ENCODE assay signal across 36 cellular contexts in genomic region chr15:60454824-60455223, GRCh38.
"Had no signal": no experiment of that assay in that cellular context is flagged by ENCODE, and none has a peak within 500 bp of the region (broad histone marks: within the 10 kb centered on the region; RNA-seq: fewer than 3 reads in every experiment).

No MANE protein-coding gene starts in this region.

- H3K27me3 Mint-ChIP-seq: activated CD4-positive, alpha-beta memory T cell treated with anti-CD3 and anti-CD28 coated beads, Interleukin-2, amount 10 ng/mL, durations not matched to agents 7 days and 5 days; activated CD4-positive, alpha-beta T cell treated with anti-CD3 and anti-CD28 coated beads for 36 hours; activated CD4-positive, alpha-beta T cell treated with anti-CD3 and anti-CD28 coated beads, Interleukin-2, amount 10 ng/mL, durations not matched to agents 7 days and 5 days; activated CD8-positive, alpha-beta memory T cell treated with anti-CD3 and anti-CD28 coated beads, Interleukin-2, amount 10 ng/mL, durations not matched to agents 7 days and 5 days; activated naive CD8-positive, alpha-beta T cell treated with anti-CD3 and anti-CD28 coated beads for 36 hours; activated T-cell treated with anti-CD3 and anti-CD28 coated beads, Interleukin-2, amount 50 U/mL, for 24 hours; central memory CD8-positive, alpha-beta T cell had no signal

- H3K4me3 Mint-ChIP-seq: activated CD4-positive, alpha-beta memory T cell treated with anti-CD3 and anti-CD28 coated beads, Interleukin-2, amount 10 ng/mL, durations not matched to agents 7 days and 5 days; activated CD4-positive, alpha-beta T cell treated with anti-CD3 and anti-CD28 coated beads for 36 hours; activated CD4-positive, alpha-beta T cell treated with anti-CD3 and anti-CD28 coated beads, Interleukin-2, amount 10 ng/mL, durations not matched to agents 7 days and 5 days; activated CD8-positive, alpha-beta memory T cell treated with anti-CD3 and anti-CD28 coated beads, Interleukin-2, amount 10 ng/mL, durations not matched to agents 7 days and 5 days; activated CD8-positive, alpha-beta T cell treated with anti-CD3 and anti-CD28 coated beads, Interleukin-2, amount 10 ng/mL, durations not matched to agents 7 days and 5 days; activated naive CD4-positive, alpha-beta T cell treated with anti-CD3 and anti-CD28 coated beads for 36 hours; activated naive CD8-positive, alpha-beta T cell treated with anti-CD3 and anti-CD28 coated beads for 36 hours; activated T-cell treated with anti-CD3 and anti-CD28 coated beads, Interleukin-2, amount 50 U/mL, for 24 hours; central memory CD8-positive, alpha-beta T cell; T-helper 1 cell treated with Interleukin-12 subunit alpha and Interleukin-12 subunit beta and Interleukin-4 antibody, amounts not matched to agents 30 μg/mL and 1 μg/mL, for 36 hours; T-helper 2 cell treated with Interferon-gamma antibody and Interleukin-4, amounts not matched to agents 5 μg/mL and 100 μg/mL, for 36 hours; WTC11 had no signal

- H3K4me3 ChIP-seq: adrenal gland, body of pancreas, breast epithelium had no signal

- ATAC-seq: activated CD4-positive, alpha-beta T cell treated with anti-CD3 and anti-CD28 coated beads for 36 hours; activated CD4-positive, CD25-positive, alpha-beta regulatory T cell treated with anti-CD3 and anti-CD28 coated beads, Interleukin-2, amount 50 U/mL, for 24 hours; activated CD8-positive, alpha-beta memory T cell treated with anti-CD3 and anti-CD28 coated beads, Interleukin-2, amount 10 ng/mL, durations not matched to agents 7 days and 5 days; activated CD8-positive, alpha-beta T cell treated with anti-CD3 and anti-CD28 coated beads, Interleukin-2, amount 10 ng/mL, durations not matched to agents 7 days and 5 days; activated naive CD4-positive, alpha-beta T cell treated with anti-CD3 and anti-CD28 coated beads, Interleukin-2, amount 50 U/mL, for 72 hours; body of pancreas; WTC11 had no signal

- H3K9me3 Mint-ChIP-seq: activated CD4-positive, alpha-beta memory T cell treated with anti-CD3 and anti-CD28 coated beads, Interleukin-2, amount 10 ng/mL, durations not matched to agents 7 days and 5 days; activated CD4-positive, alpha-beta T cell treated with anti-CD3 and anti-CD28 coated beads, Interleukin-2, amount 10 ng/mL, durations not matched to agents 7 days and 5 days; activated naive CD4-positive, alpha-beta T cell treated with anti-CD3 and anti-CD28 coated beads for 36 hours; activated naive CD4-positive, alpha-beta T cell treated with anti-CD3 and anti-CD28 coated beads, Interleukin-2, amount 50 U/mL, for 72 hours; activated naive CD8-positive, alpha-beta T cell treated with anti-CD3 and anti-CD28 coated beads for 36 hours; activated T-cell treated with anti-CD3 and anti-CD28 coated beads, Interleukin-2, amount 50 U/mL, for 24 hours; central memory CD8-positive, alpha-beta T cell; T-helper 1 cell treated with Interleukin-12 subunit alpha and Interleukin-12 subunit beta and Interleukin-4 antibody, amounts not matched to agents 30 μg/mL and 1 μg/mL, for 36 hours; T-helper 2 cell treated with Interferon-gamma antibody and Interleukin-4, amounts not matched to agents 5 μg/mL and 100 μg/mL, for 36 hours; WTC11 had no signal

- H3K4me1 Mint-ChIP-seq: activated CD4-positive, alpha-beta T cell treated with anti-CD3 and anti-CD28 coated beads for 36 hours; activated CD4-positive, alpha-beta T cell treated with anti-CD3 and anti-CD28 coated beads, Interleukin-2, amount 10 ng/mL, durations not matched to agents 7 days and 5 days; activated CD8-positive, alpha-beta memory T cell treated with anti-CD3 and anti-CD28 coated beads, Interleukin-2, amount 10 ng/mL, durations not matched to agents 7 days and 5 days; activated naive CD8-positive, alpha-beta T cell treated with anti-CD3 and anti-CD28 coated beads for 36 hours; central memory CD8-positive, alpha-beta T cell; WTC11 had no signal

- DNase-seq: activated CD4-positive, alpha-beta memory T cell treated with anti-CD3 and anti-CD28 coated beads, Interleukin-2, amount 10 ng/mL, durations not matched to agents 7 days and 5 days; activated CD4-positive, alpha-beta T cell treated with anti-CD3 and anti-CD28 coated beads for 1 hour; activated CD4-positive, alpha-beta T cell treated with anti-CD3 and anti-CD28 coated beads for 36 hours; activated CD4-positive, alpha-beta T cell treated with anti-CD3 and anti-CD28 coated beads, Interleukin-2, amount 10 ng/mL, durations not matched to agents 7 days and 5 days; activated CD4-positive, alpha-beta T cell treated with anti-CD3 and anti-CD28 coated beads, Interleukin-2, amount 50 U/mL, for 48 hours; activated CD4-positive, CD25-positive, alpha-beta regulatory T cell; activated CD8-positive, alpha-beta memory T cell treated with anti-CD3 and anti-CD28 coated beads for 24 hours; activated CD8-positive, alpha-beta memory T cell treated with anti-CD3 and anti-CD28 coated beads, Interleukin-2, amount 10 ng/mL, durations not matched to agents 7 days and 5 days; activated CD8-positive, alpha-beta memory T cell treated with anti-CD3 and anti-CD28 coated beads, Interleukin-2, amount 50 U/mL, for 48 hours; activated CD8-positive, alpha-beta T cell treated with anti-CD3 and anti-CD28 coated beads, Interleukin-2, amount 10 ng/mL, durations not matched to agents 7 days and 5 days; activated effector memory CD4-positive, alpha-beta T cell treated with anti-CD3 and anti-CD28 coated beads, Interleukin-2, amount 50 U/mL, for 16 hours; activated gamma-delta T cell treated with Interleukin-2 at 50 U/mL for 16 hours; activated naive CD4-positive, alpha-beta T cell; activated naive CD4-positive, alpha-beta T cell treated with anti-CD3 and anti-CD28 coated beads for 36 hours; activated naive CD4-positive, alpha-beta T cell treated with anti-CD3 and anti-CD28 coated beads, Interleukin-2, amount 50 U/mL, for 16 hours; activated naive CD8-positive, alpha-beta T cell treated with anti-CD3 and anti-CD28 coated beads for 36 hours; activated T-cell treated with anti-CD3 and anti-CD28 coated beads, Interleukin-2, amount 50 U/mL, for 24 hours; activated T-cell treated with anti-CD3 and anti-CD28 coated beads, Interleukin-2, amount 50 U/mL, for 48 hours; adrenal gland; amniotic stem cell; aorta; body of pancreas; brain microvascular endothelial cell; caudate nucleus; cerebellar nuclear complex; T-helper 1 cell; T-helper 2 cell; T-helper 9 cell; WERI-Rb-1 had no signal

- H3K27ac Mint-ChIP-seq: activated CD4-positive, alpha-beta memory T cell treated with anti-CD3 and anti-CD28 coated beads, Interleukin-2, amount 10 ng/mL, durations not matched to agents 7 days and 5 days; activated CD4-positive, alpha-beta T cell treated with anti-CD3 and anti-CD28 coated beads for 36 hours; activated CD4-positive, alpha-beta T cell treated with anti-CD3 and anti-CD28 coated beads, Interleukin-2, amount 10 ng/mL, durations not matched to agents 7 days and 5 days; activated CD8-positive, alpha-beta memory T cell treated with anti-CD3 and anti-CD28 coated beads, Interleukin-2, amount 10 ng/mL, durations not matched to agents 7 days and 5 days; activated CD8-positive, alpha-beta T cell treated with anti-CD3 and anti-CD28 coated beads, Interleukin-2, amount 10 ng/mL, durations not matched to agents 7 days and 5 days; activated naive CD4-positive, alpha-beta T cell treated with anti-CD3 and anti-CD28 coated beads for 36 hours; activated naive CD4-positive, alpha-beta T cell treated with anti-CD3 and anti-CD28 coated beads, Interleukin-2, amount 50 U/mL, for 72 hours; activated naive CD8-positive, alpha-beta T cell treated with anti-CD3 and anti-CD28 coated beads for 36 hours; activated T-cell treated with anti-CD3 and anti-CD28 coated beads, Interleukin-2, amount 50 U/mL, for 24 hours; T-helper 1 cell treated with Interleukin-12 subunit alpha and Interleukin-12 subunit beta and Interleukin-4 antibody, amounts not matched to agents 30 μg/mL and 1 μg/mL, for 36 hours; T-helper 2 cell treated with Interferon-gamma antibody and Interleukin-4, amounts not matched to agents 5 μg/mL and 100 μg/mL, for 36 hours; WTC11 had no signal
